In genomic region chr11:47192111-47192510, GRCh38 we compare ENCODE assay signal across 23 cellular contexts. TPM values are rescaled to one million over a fixed set of nuclear protein-coding genes. Genes with fewer than 3 reads are reported as not detected.
"Had no signal": no experiment of that assay in that cellular context is flagged by ENCODE, and none has a peak within 500 bp of the region (broad histone marks: within the 10 kb centered on the region; RNA-seq: fewer than 3 reads in every experiment).

No MANE protein-coding gene starts in this region.

- H3K9me3 ChIP-seq: body of pancreas, esophagus muscularis mucosa, mucosa of descending colon, thoracic aorta, upper lobe of left lung had no signal

- H3K36me3 ChIP-seq: esophagus muscularis mucosa, thoracic aorta, upper lobe of left lung had no signal

- H3K27ac ChIP-seq: body of pancreas, esophagus muscularis mucosa, parathyroid adenoma, thoracic aorta, upper lobe of left lung had no signal

- ATAC-seq: activated naive CD8-positive, alpha-beta T cell treated with anti-CD3 and anti-CD28 coated beads, Interleukin-2, amount 50 U/mL, for 24 hours; body of pancreas; left cardiac atrium; mucosa of descending colon; right cardiac atrium had no signal

- DNase-seq: activated CD4-positive, alpha-beta memory T cell treated with anti-CD3 and anti-CD28 coated beads for 36 hours; activated CD4-positive, alpha-beta T cell treated with anti-CD3 and anti-CD28 coated beads for 48 hours; activated gamma-delta T cell; activated naive CD4-positive, alpha-beta T cell treated with anti-CD3 and anti-CD28 coated beads, Interleukin-2, amount 50 U/mL, for 16 hours; activated naive CD8-positive, alpha-beta T cell treated with anti-CD3 and anti-CD28 coated beads, Interleukin-2, amount 50 U/mL, for 24 hours; body of pancreas; dermis blood vessel endothelial cell; effector CD8-positive, alpha-beta T cell; glutamatergic neuron; hippocampal formation; left cardiac atrium; mesenchymal stem cell; mucosa of descending colon; nucleus accumbens; right cardiac atrium; stimulated activated CD4-positive, alpha-beta T cell treated with anti-CD3 and anti-CD28 coated beads, Interleukin-4, amount 100 ng/mL, for 24 hours; stimulated activated naive CD4-positive, alpha-beta T cell treated with Interleukin-2 at 50 U/mL for 16 hours; T-helper 9 cell; upper lobe of left lung had no signal

- H3K36me3 Mint-ChIP-seq: activated CD4-positive, alpha-beta memory T cell treated with anti-CD3 and anti-CD28 coated beads for 36 hours had no signal

- H3K4me3 ChIP-seq: body of pancreas, esophagus muscularis mucosa, mucosa of descending colon, thoracic aorta, upper lobe of left lung had no signal

- H3K9me3 Mint-ChIP-seq: activated CD4-positive, alpha-beta memory T cell treated with anti-CD3 and anti-CD28 coated beads for 36 hours; activated naive CD8-positive, alpha-beta T cell treated with anti-CD3 and anti-CD28 coated beads, Interleukin-2, amount 50 U/mL, for 24 hours had no signal

- H3K27me3 ChIP-seq: body of pancreas, esophagus muscularis mucosa had no signal

- H3K4me3 Mint-ChIP-seq: activated CD4-positive, alpha-beta memory T cell treated with anti-CD3 and anti-CD28 coated beads for 36 hours; activated naive CD8-positive, alpha-beta T cell treated with anti-CD3 and anti-CD28 coated beads, Interleukin-2, amount 50 U/mL, for 24 hours had no signal

- H3K27ac Mint-ChIP-seq: activated CD4-positive, alpha-beta memory T cell treated with anti-CD3 and anti-CD28 coated beads for 36 hours; activated naive CD8-positive, alpha-beta T cell treated with anti-CD3 and anti-CD28 coated beads, Interleukin-2, amount 50 U/mL, for 24 hours had no signal

RNA-seq across cellular contexts. Expression of gene PACSIN3, which starts 5.9 kb away (rescaled TPM):
- polyA plus RNA-seq: neural cell had no signal
